8 cellular contexts compared by ENCODE assay signal in genomic region chrX:107742754-107743191, GRCh38. TPM values are rescaled to one million over a fixed set of nuclear protein-coding genes. Genes with fewer than 3 reads are reported as not detected.
DNase-seq lines count a peak whose midpoint lies in the region; ATAC-seq and TF ChIP-seq lines count a peak whose summit lies in the region.

No MANE protein-coding gene starts in this region.

- no peak overlapping the region for H2BK12ac ChIP-seq in H9 (ENCODE audit: insufficient read length, low read depth, low read length)

- no peaks in the 10 kb centered on the region for H3K9me3 ChIP-seq in H9 (ENCODE audit: control insufficient read depth, low read depth, low read length)
- H3K9me3 ChIP-seq in iPS-18a (ENCODE audit: control insufficient read depth, low read depth, low read length), result no peaks in the 10 kb centered on the region
- H3K9me3 ChIP-seq in skeletal muscle satellite cell (replicated peaks; ENCODE audit: low read length), result no peaks in the 10 kb centered on the region

- no peak overlapping the region for H3K14ac ChIP-seq in H9 (ENCODE audit: insufficient read depth, low read length)

- H4K20me1 ChIP-seq in H9 (ENCODE audit: control insufficient read depth, insufficient read depth, insufficient read length), result no peaks in the 10 kb centered on the region

- no CpG with 5 or more reads among the region's 23 CpGs for WGBS in H9 (ENCODE audit: extremely low coverage, insufficient read length, low lambda C conversion rate)

- H3K4me1 ChIP-seq in H9 (ENCODE audit: insufficient read depth, low read length), result no peaks in the 10 kb centered on the region; the same call in 1 of the 2 replicates
- H3K4me1 ChIP-seq in iPS-18a (ENCODE audit: control insufficient read depth, low read depth, low read length), result peaks cover 22% of the 10 kb centered on the region
- H3K4me1 ChIP-seq in skeletal muscle satellite cell (ENCODE audit: control insufficient read depth, insufficient read depth, low read length), result peaks cover 47% of the 10 kb centered on the region

- H3K18ac ChIP-seq in H9 (ENCODE audit: insufficient read length, low read depth, low read length), result no peak overlapping the region

- H2AK5ac ChIP-seq in H9 (ENCODE audit: insufficient read length, low read length), result no peak overlapping the region

- no peak overlapping the region for H3K9ac ChIP-seq in H9 (ENCODE audit: extremely low read depth, insufficient read length, low read length)
- no peak overlapping the region for H3K9ac ChIP-seq in iPS-18a (ENCODE audit: low read length)
- peak overlapping the region; percentile 60 for H3K9ac ChIP-seq in skeletal muscle satellite cell (ENCODE audit: low read depth, low read length)

- H3K27me3 ChIP-seq in H9 (ENCODE audit: insufficient read depth, low read length) (no peaks in the 10 kb centered on the region; the same call in 1 of the 2 replicates), iPS-18a (ENCODE audit: control insufficient read depth, insufficient read depth, low read length) (peaks cover 19% of the 10 kb centered on the region), skeletal muscle satellite cell (ENCODE audit: control insufficient read depth, insufficient read depth, low read length) (peaks cover under 1% of the 10 kb centered on the region), brain microvascular endothelial cell (replicated peaks) (no peaks in the 10 kb centered on the region)

- no peak overlapping the region for H2BK120ac ChIP-seq in H9 (ENCODE audit: low read depth, low read length, poor library complexity, severe bottlenecking)

- no peak overlapping the region for H3T11ph ChIP-seq in H9 (ENCODE audit: low read length)

- in situ Hi-C loops in brain microvascular endothelial cell (cut with HindIII; ENCODE audit: low pct_ligation_motif_present, low sequenced_read_pairs), result no loop called here

- DNase-seq in H9 (no peak), NCI-H1694 (lab: John Stamatoyannopoulos, UW) (no peak), RPMI8226 (no peak), brain microvascular endothelial cell (no peak)

- no peak for TF ChIP-seq CTCF in H9 (conservative IDR thresholded peaks at IDR 0.05)
- no peak for TF ChIP-seq CTCF in brain microvascular endothelial cell (IDR thresholded peaks at IDR 0.05; ENCODE audit: low read depth, low read length, missing control alignments)

- no peaks in the 10 kb centered on the region for H3K79me2 ChIP-seq in H9 (ENCODE audit: insufficient read depth, low read length)

- no peak overlapping the region for H2BK20ac ChIP-seq in H9 (ENCODE audit: low read depth, low read length, poor library complexity, severe bottlenecking)

- H2BK15ac ChIP-seq in H9 (ENCODE audit: low read depth, low read length), result no peak overlapping the region

- H4K5ac ChIP-seq in H9 (ENCODE audit: insufficient read length, low read depth, low read length), result no peak overlapping the region

- H4K8ac ChIP-seq in H9 (replicated peaks; ENCODE audit: insufficient read length, low read depth, low read length), result no peak overlapping the region

- peaks cover 0 to 46% of the 10 kb centered on the region in 2 experiments; a peak in 2 of 5 replicates for H3K9me3 Mint-ChIP-seq in H9
- no peaks in the 10 kb centered on the region for H3K9me3 Mint-ChIP-seq in activated T-helper 17 cell treated with anti-CD3 and anti-CD28 coated beads, Interleukin-2, amount 50 U/mL, for 72 hours

- H3K36me3 ChIP-seq in iPS-18a (ENCODE audit: control insufficient read depth, low read depth, low read length) (no peaks in the 10 kb centered on the region), skeletal muscle satellite cell (ENCODE audit: insufficient read depth, low read length) (no peaks in the 10 kb centered on the region), brain microvascular endothelial cell (replicated peaks) (no peaks in the 10 kb centered on the region)

- H3K4me2 ChIP-seq in H9 (ENCODE audit: insufficient read depth, insufficient read length, low read length), result peak overlapping the region; percentile 52
- H3K4me2 ChIP-seq in skeletal muscle satellite cell (ENCODE audit: low read length), result peak overlapping the region; percentile 63

- H4K91ac ChIP-seq in H9 (ENCODE audit: insufficient read length, low read depth, low read length), result no peak overlapping the region

- H3K23me2 ChIP-seq in H9 (ENCODE audit: insufficient read length, low read depth, low read length, poor library complexity, severe bottlenecking), result no peaks in the 10 kb centered on the region

- H3K56ac ChIP-seq in H9 (ENCODE audit: insufficient read length, low read depth, low read length), result no peak overlapping the region

- H3K27ac ChIP-seq in H9 (ENCODE audit: insufficient read length, low read depth, low read length) (no peak overlapping the region), iPS-18a (ENCODE audit: low read length) (no peak overlapping the region), brain microvascular endothelial cell (no peak overlapping the region)

- peak overlapping the region; percentile 74 for H3K4me3 ChIP-seq in iPS-18a (ENCODE audit: low read length)
- peak overlapping the region; percentile 41 for H3K4me3 ChIP-seq in skeletal muscle satellite cell (ENCODE audit: low read length)
- no peak overlapping the region for H3K4me3 ChIP-seq in brain microvascular endothelial cell (ENCODE audit: low read depth, low read length)

- no peak overlapping the region for H2AFZ ChIP-seq in H9 (ENCODE audit: low read length)

- ATAC-seq in activated T-helper 17 cell treated with anti-CD3 and anti-CD28 coated beads, Interleukin-2, amount 50 U/mL, for 72 hours (replicated peaks), result no peak
- no peak for ATAC-seq in GM21526 (IDR thresholded peaks at IDR 0.05; ENCODE audit: low FRiP score, unreplicated experiment)

- no peaks in the 10 kb centered on the region for H3K79me1 ChIP-seq in H9 (ENCODE audit: insufficient read depth, low read depth, low read length, poor library complexity, severe bottlenecking)

- no peak overlapping the region for H2BK5ac ChIP-seq in H9 (ENCODE audit: insufficient read length, low read length)

- H3K27ac Mint-ChIP-seq in H9, result peak overlapping the region in 2 of 3 experiments; percentile 41 to 99; a peak in 4 of 7 replicates
- peak overlapping the region; percentile 90 for H3K27ac Mint-ChIP-seq in activated T-helper 17 cell treated with anti-CD3 and anti-CD28 coated beads, Interleukin-2, amount 50 U/mL, for 72 hours

- peaks cover 11% of the 10 kb centered on the region for H3K27me3 Mint-ChIP-seq in H9 (ENCODE audit: low read depth)
- no peaks in the 10 kb centered on the region for H3K27me3 Mint-ChIP-seq in activated T-helper 17 cell treated with anti-CD3 and anti-CD28 coated beads, Interleukin-2, amount 50 U/mL, for 72 hours

- H3K4me3 Mint-ChIP-seq in H9, result peak overlapping the region; percentile 88 to 93
- peak overlapping the region; percentile 75 for H3K4me3 Mint-ChIP-seq in activated T-helper 17 cell treated with anti-CD3 and anti-CD28 coated beads, Interleukin-2, amount 50 U/mL, for 72 hours

- H3K4me1 Mint-ChIP-seq in H9, result peaks cover 8 to 26% of the 10 kb centered on the region in 2 experiments
- peaks cover 4% of the 10 kb centered on the region for H3K4me1 Mint-ChIP-seq in activated T-helper 17 cell treated with anti-CD3 and anti-CD28 coated beads, Interleukin-2, amount 50 U/mL, for 72 hours

- peaks cover 0 to 2% (median 0%) of the 10 kb centered on the region in 3 experiments; a peak in 2 of 7 replicates for H3K36me3 Mint-ChIP-seq in H9 (ENCODE audit: insufficient read depth in 1 of 3, low read depth in 3 of 3)
- no peaks in the 10 kb centered on the region for H3K36me3 Mint-ChIP-seq in activated T-helper 17 cell treated with anti-CD3 and anti-CD28 coated beads, Interleukin-2, amount 50 U/mL, for 72 hours (ENCODE audit: low read depth)

- H3K23ac ChIP-seq in H9 (ENCODE audit: insufficient read length, low read depth, low read length), result no peak overlapping the region

- H3K4ac ChIP-seq in H9 (ENCODE audit: low read depth, low read length), result no peak overlapping the region

RNA-seq across cellular contexts. Expression of gene TSC22D3, which starts 32.8 kb away (rescaled TPM):
- total RNA-seq in H9 (2021), result 10.5 and 11.5 TPM in 2 replicates
- 100 to 1,000 TPM in 1 of 2 donors, 10 to 100 TPM in 1; 49.9 to 199 TPM for total RNA-seq in activated T-helper 17 cell treated with anti-CD3 and anti-CD28 coated beads, Interleukin-2, amount 50 U/mL, for 72 hours
- total RNA-seq in skeletal muscle satellite cell (2012; rRNA removed), result 24.9 and 25.6 TPM in 2 replicates

RNA-seq across cellular contexts. Expression of gene NCBP2L, which starts 34.8 kb away (rescaled TPM):
- not detected in 2 replicates for total RNA-seq in H9 (2021)
- total RNA-seq in activated T-helper 17 cell treated with anti-CD3 and anti-CD28 coated beads, Interleukin-2, amount 50 U/mL, for 72 hours, result not detected
- total RNA-seq in skeletal muscle satellite cell (2012; rRNA removed), result not detected in 2 replicates
